In the genomic region with DNA sequence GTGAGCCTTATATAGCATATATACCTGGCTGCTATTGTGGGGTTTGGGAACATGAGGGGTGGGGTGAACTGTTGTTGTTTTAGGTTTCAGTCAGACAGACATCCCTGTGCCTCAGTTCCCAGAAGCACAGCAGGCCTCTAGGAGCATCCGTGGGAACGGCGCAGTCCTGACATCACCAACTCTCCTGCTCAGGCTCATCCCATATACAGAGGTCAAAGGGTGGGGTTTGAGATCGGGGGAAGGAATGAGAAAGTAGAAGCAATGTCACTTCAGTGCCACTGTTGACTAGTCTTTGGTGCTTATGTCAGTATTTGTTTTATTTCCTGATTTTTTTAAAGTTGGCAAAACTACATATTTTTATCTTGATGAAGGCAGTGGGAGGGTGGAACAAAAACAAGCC, we compare ENCODE assay signal across 1 cellular context.
TF ChIP-seq lines count a peak whose summit lies in the region.

No MANE protein-coding gene starts in this region.

TF ChIP-seq in IMR-90, 13 proteins besides CTCF, POLR2A, EP300 and RAD21:
- TF ChIP-seq CHD1 (IDR thresholded peaks at IDR 0.05; ENCODE audit: low read depth, low read length) (no peak), MAFK (IDR thresholded peaks at IDR 0.05; ENCODE audit: low read depth, low read length) (no peak), MAZ (IDR thresholded peaks at IDR 0.05; ENCODE audit: borderline replicate concordance, low read depth, low read length) (no peak), BHLHE40 (IDR thresholded peaks at IDR 0.05; ENCODE audit: low read depth, low read length) (no peak), CEBPB (IDR thresholded peaks at IDR 0.05; ENCODE audit: low read depth, low read length) (no peak)
- TF ChIP-seq, protein P1, sequence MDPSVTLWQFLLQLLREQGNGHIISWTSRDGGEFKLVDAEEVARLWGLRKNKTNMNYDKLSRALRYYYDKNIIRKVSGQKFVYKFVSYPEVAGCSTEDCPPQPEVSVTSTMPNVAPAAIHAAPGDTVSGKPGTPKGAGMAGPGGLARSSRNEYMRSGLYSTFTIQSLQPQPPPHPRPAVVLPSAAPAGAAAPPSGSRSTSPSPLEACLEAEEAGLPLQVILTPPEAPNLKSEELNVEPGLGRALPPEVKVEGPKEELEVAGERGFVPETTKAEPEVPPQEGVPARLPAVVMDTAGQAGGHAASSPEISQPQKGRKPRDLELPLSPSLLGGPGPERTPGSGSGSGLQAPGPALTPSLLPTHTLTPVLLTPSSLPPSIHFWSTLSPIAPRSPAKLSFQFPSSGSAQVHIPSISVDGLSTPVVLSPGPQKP (IDR thresholded peaks at IDR 0.05; ENCODE audit: borderline replicate concordance, low read depth, low read length) = no peak
- TF ChIP-seq, protein P2, sequence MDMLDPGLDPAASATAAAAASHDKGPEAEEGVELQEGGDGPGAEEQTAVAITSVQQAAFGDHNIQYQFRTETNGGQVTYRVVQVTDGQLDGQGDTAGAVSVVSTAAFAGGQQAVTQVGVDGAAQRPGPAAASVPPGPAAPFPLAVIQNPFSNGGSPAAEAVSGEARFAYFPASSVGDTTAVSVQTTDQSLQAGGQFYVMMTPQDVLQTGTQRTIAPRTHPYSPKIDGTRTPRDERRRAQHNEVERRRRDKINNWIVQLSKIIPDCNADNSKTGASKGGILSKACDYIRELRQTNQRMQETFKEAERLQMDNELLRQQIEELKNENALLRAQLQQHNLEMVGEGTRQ (IDR thresholded peaks at IDR 0.05; ENCODE audit: low read depth, low read length) = no peak
